In genomic region chr15:69891070-69891491, GRCh38 we compare ENCODE assay signal across 24 cellular contexts.
"Had no signal": no experiment of that assay in that cellular context is flagged by ENCODE, and none has a peak within 500 bp of the region (broad histone marks: within the 10 kb centered on the region; RNA-seq: fewer than 3 reads in every experiment).

No MANE protein-coding gene starts in this region.

- H3K9me3 Mint-ChIP-seq: T-helper 1 cell treated with Interleukin-12 subunit alpha and Interleukin-12 subunit beta and Interleukin-4 antibody, amounts not matched to agents 30 μg/mL and 1 μg/mL, for 36 hours had no signal

- H3K27me3 ChIP-seq: right lobe of liver had no signal

- H3K4me3 Mint-ChIP-seq: activated B cell treated with CpG ODN at 0.5 μM for 24 hours; activated CD4-positive, alpha-beta T cell treated with anti-CD3 and anti-CD28 coated beads for 36 hours; activated naive CD8-positive, alpha-beta T cell; activated T-cell treated with anti-CD3 and anti-CD28 coated beads, Interleukin-2, amount 50 U/mL, for 24 hours; activated T-helper 17 cell treated with anti-CD3 and anti-CD28 coated beads, Interleukin-2, amount 50 U/mL, for 72 hours; naive B cell; stimulated activated naive CD8-positive, alpha-beta T cell treated with anti-CD3 and anti-CD28 coated beads, Interleukin-15, Interleukin-2, amounts not matched to agents 100 ng/mL and 50 ng/mL, for 24 hours; T-helper 1 cell treated with Interleukin-12 subunit alpha and Interleukin-12 subunit beta and Interleukin-4 antibody, amounts not matched to agents 30 μg/mL and 1 μg/mL, for 36 hours had no signal

- H3K27ac ChIP-seq: adrenal gland, prostate gland, right lobe of liver, skin epidermis, tibial nerve had no signal

- H3K4me1 ChIP-seq: adrenal gland, prostate gland, right lobe of liver had no signal

- H3K9me3 ChIP-seq: adrenal gland, prostate gland, right lobe of liver, tibial nerve had no signal

- H3K36me3 ChIP-seq: adrenal gland, prostate gland, right lobe of liver, tibial nerve had no signal

- H3K27ac Mint-ChIP-seq: activated B cell treated with CpG ODN at 0.5 μM for 24 hours; activated CD4-positive, alpha-beta T cell treated with anti-CD3 and anti-CD28 coated beads for 36 hours; activated naive CD8-positive, alpha-beta T cell; activated T-cell treated with anti-CD3 and anti-CD28 coated beads, Interleukin-2, amount 50 U/mL, for 24 hours; activated T-helper 17 cell treated with anti-CD3 and anti-CD28 coated beads, Interleukin-2, amount 50 U/mL, for 72 hours; naive B cell; stimulated activated naive CD8-positive, alpha-beta T cell treated with anti-CD3 and anti-CD28 coated beads, Interleukin-15, Interleukin-2, amounts not matched to agents 100 ng/mL and 50 ng/mL, for 24 hours; T-helper 1 cell treated with Interleukin-12 subunit alpha and Interleukin-12 subunit beta and Interleukin-4 antibody, amounts not matched to agents 30 μg/mL and 1 μg/mL, for 36 hours had no signal

- H3K4me1 Mint-ChIP-seq: activated CD4-positive, alpha-beta T cell treated with anti-CD3 and anti-CD28 coated beads for 36 hours; activated T-helper 17 cell treated with anti-CD3 and anti-CD28 coated beads, Interleukin-2, amount 50 U/mL, for 72 hours had no signal

- DNase-seq: activated B cell treated with CpG ODN at 0.5 μM for 24 hours; activated CD4-positive, alpha-beta T cell treated with anti-CD3 and anti-CD28 coated beads for 36 hours; activated CD4-positive, alpha-beta T cell treated with anti-CD3 and anti-CD28 coated beads, Interleukin-2, amount 50 U/mL, for 4 hours; activated CD8-positive, alpha-beta memory T cell treated with anti-CD3 and anti-CD28 coated beads for 24 hours; activated CD8-positive, alpha-beta memory T cell treated with anti-CD3 and anti-CD28 coated beads, Interleukin-2, amount 50 U/mL, for 4 hours; activated naive CD4-positive, alpha-beta T cell; activated T-cell treated with anti-CD3 and anti-CD28 coated beads, Interleukin-2, amount 50 U/mL, for 24 hours; adrenal gland; effector CD4-positive, alpha-beta T cell; foreskin melanocyte; islet precursor cell; left cardiac atrium; mesenchymal stem cell; naive B cell; right lobe of liver; stimulated activated CD4-positive, alpha-beta T cell treated with anti-CD3 and anti-CD28 coated beads, Interleukin-1b, Interleukin-23, amount 100 ng/mL, for 48 hours; T1000 had no signal

- H3K36me3 Mint-ChIP-seq: activated naive CD8-positive, alpha-beta T cell had no signal

- H3K4me3 ChIP-seq: adrenal gland, prostate gland, right lobe of liver, skin epidermis, tibial nerve had no signal

- ATAC-seq: activated CD4-positive, alpha-beta T cell treated with anti-CD3 and anti-CD28 coated beads for 36 hours; activated T-helper 17 cell treated with anti-CD3 and anti-CD28 coated beads, Interleukin-2, amount 50 U/mL, for 72 hours; right lobe of liver had no signal
